ENCODE assay signal across 25 cellular contexts in the genomic region with DNA sequence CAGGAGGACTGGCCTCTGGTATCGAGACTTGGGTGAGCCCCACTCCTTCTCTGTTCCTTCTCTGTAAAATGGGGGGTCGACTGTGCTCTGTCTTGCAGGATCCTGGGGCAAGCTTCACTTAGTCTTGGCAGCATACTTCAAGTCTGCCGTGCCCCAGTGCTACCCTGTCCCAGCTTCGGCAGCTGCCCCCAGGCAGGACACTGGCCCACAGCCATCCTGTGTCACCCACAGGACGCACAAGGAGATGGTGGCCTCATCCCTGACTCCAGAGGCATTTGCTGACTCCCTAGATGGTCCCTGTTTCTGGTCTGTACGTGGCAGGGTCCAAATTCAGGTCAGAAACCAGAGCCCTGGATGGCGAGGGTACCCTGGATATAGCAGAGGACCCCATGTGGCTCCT. TPM values are rescaled to one million over a fixed set of nuclear protein-coding genes. Genes with fewer than 3 reads are reported as not detected.
DNase-seq lines count a peak whose midpoint lies in the region; ATAC-seq and TF ChIP-seq lines count a peak whose summit lies in the region.
"Had no signal": no experiment of that assay in that cellular context is flagged by ENCODE, and none has a peak within 500 bp of the region (broad histone marks: within the 10 kb centered on the region; RNA-seq: fewer than 3 reads in every experiment).

No MANE protein-coding gene starts in this region.

- H3K36me3 ChIP-seq in esophagus muscularis mucosa, result no peaks in the 10 kb centered on the region
- H3K36me3 ChIP-seq in skeletal muscle tissue (ENCODE audit: control insufficient read depth in 3 of 3, insufficient read depth in 3 of 3, low read length in 3 of 3), result no peaks in the 10 kb centered on the region
- no peaks in the 10 kb centered on the region for H3K36me3 ChIP-seq in CD8-positive, alpha-beta T cell (ENCODE audit: insufficient read depth, low read length)
- H3K36me3 ChIP-seq: adrenal gland, upper lobe of right lung had no signal

- no peak for TF ChIP-seq EP300 in esophagus muscularis mucosa (IDR thresholded peaks at IDR 0.05)

- POLR2A ChIA-PET in AG04450 (lab: Yijun Ruan, JAX), result interaction anchor here (0.9 kb wide), 2 partner anchors 11 to 14 kb away, joined by 4 to 6 read pairs; no protein-coding TSS in a partner anchor
- POLR2A ChIA-PET in CD8-positive, alpha-beta T cell (lab: Charles Lee), result no interaction called here

- no peaks in the 10 kb centered on the region for H3K9me3 Mint-ChIP-seq in HFFc6
- H3K9me3 Mint-ChIP-seq in CD8-positive, alpha-beta T cell, result no peaks in the 10 kb centered on the region
- H3K9me3 Mint-ChIP-seq: dendritic cell treated with granulocyte-macrophage colony-stimulating factor and Interleukin-4, amounts not matched to agents 40 ng/mL and 50 ng/mL, for 4 days; stimulated activated naive CD8-positive, alpha-beta T cell treated with anti-CD3 and anti-CD28 coated beads, Interleukin-15, Interleukin-2, amounts not matched to agents 100 ng/mL and 50 ng/mL, for 24 hours had no signal

- H3K9ac ChIP-seq in skeletal muscle tissue (ENCODE audit: low read depth in 1 of 3, low read length in 3 of 3), result no peak overlapping the region

- H3K4me3 ChIP-seq in AG04450 (ENCODE audit: low read depth, low read length) (no peak overlapping the region), esophagus muscularis mucosa (no peak overlapping the region), skeletal muscle tissue (ENCODE audit: low read length in 3 of 3) (no peak overlapping the region)
- no peak overlapping the region for H3K4me3 ChIP-seq in CD8-positive, alpha-beta T cell (ENCODE audit: low read depth, low read length)
- H3K4me3 ChIP-seq: adrenal gland, GM12878, upper lobe of right lung had no signal

- H3K4me3 Mint-ChIP-seq in HFFc6, result no peak overlapping the region
- H3K4me3 Mint-ChIP-seq in CD8-positive, alpha-beta T cell, result no peak overlapping the region
- H3K4me3 Mint-ChIP-seq: dendritic cell treated with granulocyte-macrophage colony-stimulating factor and Interleukin-4, amounts not matched to agents 40 ng/mL and 50 ng/mL, for 4 days; stimulated activated naive CD8-positive, alpha-beta T cell treated with anti-CD3 and anti-CD28 coated beads, Interleukin-15, Interleukin-2, amounts not matched to agents 100 ng/mL and 50 ng/mL, for 24 hours had no signal

- H3K27ac ChIP-seq in AG04450 (ENCODE audit: low read depth, low read length) (peak overlapping the region; percentile 68), esophagus muscularis mucosa (replicated peaks in 1 of 4) (peak overlapping the region in 3 of 4 donors; percentile 17 to 43 (median 33)), skeletal muscle tissue (ENCODE audit: low read depth, low read length) (peak overlapping the region; percentile 72)
- no peak overlapping the region for H3K27ac ChIP-seq in CD8-positive, alpha-beta T cell (ENCODE audit: low read depth, low read length)

- H3K27me3 Mint-ChIP-seq in HFFc6 (ENCODE audit: insufficient read depth), result peaks cover 2% of the 10 kb centered on the region
- H3K27me3 Mint-ChIP-seq in CD8-positive, alpha-beta T cell (ENCODE audit: low read depth), result no peaks in the 10 kb centered on the region
- H3K27me3 Mint-ChIP-seq: stimulated activated naive CD8-positive, alpha-beta T cell treated with anti-CD3 and anti-CD28 coated beads, Interleukin-15, Interleukin-2, amounts not matched to agents 100 ng/mL and 50 ng/mL, for 24 hours had no signal

- 67% methylated on average over 3 of the region's 7 CpGs for WGBS in esophagus muscularis mucosa

- H3K4me1 Mint-ChIP-seq in HFFc6 (ENCODE audit: low read depth), result peaks cover 26% of the 10 kb centered on the region
- H3K4me1 Mint-ChIP-seq in CD8-positive, alpha-beta T cell (ENCODE audit: low read depth), result peaks cover 11% of the 10 kb centered on the region

- no peak for TF ChIP-seq POLR2A in esophagus muscularis mucosa (IDR thresholded peaks at IDR 0.05; ENCODE audit: low read depth)

- CTCF ChIA-PET in AG04450 (lab: Charles Lee), result interaction anchor here (1.4 kb wide), 1 partner anchor 16 kb away, joined by 3 read pairs; no protein-coding TSS in a partner anchor
- CTCF ChIA-PET in CD8-positive, alpha-beta T cell (lab: Charles Lee), result interaction anchor here (3.8 kb wide), 1 partner anchor 30 kb away, joined by 12 read pairs; no protein-coding TSS in a partner anchor

- H3K4me1 ChIP-seq in esophagus muscularis mucosa (peaks cover 12 to 31% (median 29%) of the 10 kb centered on the region in 4 donors), skeletal muscle tissue (ENCODE audit: control insufficient read depth in 3 of 3, insufficient read depth in 3 of 3, low read length in 3 of 3) (peaks cover 8 to 19% (median 18%) of the 10 kb centered on the region in 3 donors)
- H3K4me1 ChIP-seq in CD8-positive, alpha-beta T cell (ENCODE audit: insufficient read depth, low read length), result peaks cover 6% of the 10 kb centered on the region
- H3K4me1 ChIP-seq: adrenal gland, upper lobe of right lung had no signal

- intact Hi-C loops in esophagus muscularis mucosa (cut with DNase I), result no loop called here
- intact Hi-C loops in CD8-positive, alpha-beta T cell (cut with DNase I, micrococcal nuclease), result loop anchor here in 1 of 2 experiments (10.0 kb wide), 1 partner anchor 187 kb away; no protein-coding TSS in a partner anchor

- peak overlapping the region; percentile 87 for H3K27ac Mint-ChIP-seq in HFFc6
- H3K27ac Mint-ChIP-seq in CD8-positive, alpha-beta T cell, result no peak overlapping the region
- H3K27ac Mint-ChIP-seq: dendritic cell treated with granulocyte-macrophage colony-stimulating factor and Interleukin-4, amounts not matched to agents 40 ng/mL and 50 ng/mL, for 4 days; stimulated activated naive CD8-positive, alpha-beta T cell treated with anti-CD3 and anti-CD28 coated beads, Interleukin-15, Interleukin-2, amounts not matched to agents 100 ng/mL and 50 ng/mL, for 24 hours had no signal

- H3K27me3 ChIP-seq in AG04450 (ENCODE audit: control insufficient read depth, insufficient read depth, low read length), result no peaks in the 10 kb centered on the region
- H3K27me3 ChIP-seq in esophagus muscularis mucosa, result peaks cover 0 to 5% (median 0%) of the 10 kb centered on the region in 4 donors
- peaks cover 0 to 6% (median 0%) of the 10 kb centered on the region in 3 donors for H3K27me3 ChIP-seq in skeletal muscle tissue (ENCODE audit: control insufficient read depth in 3 of 3, insufficient read depth in 3 of 3, low read length in 3 of 3)
- no peaks in the 10 kb centered on the region for H3K27me3 ChIP-seq in CD8-positive, alpha-beta T cell (ENCODE audit: insufficient read depth, low read length)
- H3K27me3 ChIP-seq: adrenal gland, upper lobe of right lung had no signal

- DNase-seq in AG04450 (ENCODE audit: low read depth, low spot score), result no peak
- DNase-seq in HFFc6, result no peak
- no peak for DNase-seq in esophagus muscularis mucosa (ENCODE audit: extremely low spot score)
- DNase-seq in CD8-positive, alpha-beta T cell, result no peak
- DNase-seq: activated naive CD4-positive, alpha-beta T cell; activated T-cell treated with anti-CD3 and anti-CD28 coated beads, Interleukin-2, amount 50 U/mL, for 1 hour; adrenal gland; DMS53; hypothalamus; Karpas-422; NCI-H2029; NCI-H345; NCI-H774; SIG-M5; upper lobe of right lung had no signal

- TF ChIP-seq CTCF in AG04450 (IDR thresholded peaks at IDR 0.05; ENCODE audit: low read depth, low read length) (no peak), HFFc6 (IDR thresholded peaks at IDR 0.05) (no peak), esophagus muscularis mucosa (IDR thresholded peaks at IDR 0.05) (no peak)
- no peak for TF ChIP-seq CTCF in CD8-positive, alpha-beta T cell (IDR thresholded peaks at IDR 0.05)

- ATAC-seq in HG03039 (IDR thresholded peaks at IDR 0.05; ENCODE audit: unreplicated experiment) (no peak), GM21447 (IDR thresholded peaks at IDR 0.05; ENCODE audit: unreplicated experiment) (no peak)
- no peak for ATAC-seq in CD8-positive, alpha-beta T cell
- ATAC-seq: GM12878, upper lobe of right lung had no signal

- no peaks in the 10 kb centered on the region for H3K9me3 ChIP-seq in AG04450 (ENCODE audit: control insufficient read depth, insufficient read depth, low read length)
- H3K9me3 ChIP-seq in esophagus muscularis mucosa, result no peaks in the 10 kb centered on the region
- H3K9me3 ChIP-seq in skeletal muscle tissue (ENCODE audit: control insufficient read depth in 3 of 3, low read length in 3 of 3), result no peaks in the 10 kb centered on the region
- H3K9me3 ChIP-seq in CD8-positive, alpha-beta T cell (ENCODE audit: low read length), result no peaks in the 10 kb centered on the region
- H3K9me3 ChIP-seq: adrenal gland, upper lobe of right lung had no signal

- no peaks in the 10 kb centered on the region for H3K36me3 Mint-ChIP-seq in HFFc6 (ENCODE audit: low read depth)
- H3K36me3 Mint-ChIP-seq in CD8-positive, alpha-beta T cell, result no peaks in the 10 kb centered on the region

RNA-seq across cellular contexts. Expression of gene HAUS7, which starts 7.1 kb away (rescaled TPM):
- 13.2 and 16.5 TPM in 2 replicates for polyA plus RNA-seq in AG04450 (2011; rRNA removed)
- polyA minus RNA-seq in AG04450 (2011; rRNA and poly(A)+ RNA removed), result 16.2 and 23.0 TPM in 2 replicates
- 10 to 100 TPM; 20.3 to 32.0 (median 28.2) TPM for total RNA-seq in HFFc6 (2021; fragmentation: NEBNext Ultra II Directional; extraction: Animal tissue kit (Norgen Biotek cat#: 25700))
- total RNA-seq in esophagus muscularis mucosa, result 10 to 100 TPM; 23.4 to 25.8 (median 24.2) TPM
- 11.0 TPM for total RNA-seq in skeletal muscle tissue
- total RNA-seq in CD8-positive, alpha-beta T cell, result 10 to 100 TPM; 20.5 to 20.6 TPM

RNA-seq across cellular contexts. Expression of gene BGN, which starts 17.3 kb away (rescaled TPM):
- 97.2 and 143 TPM in 2 replicates for polyA plus RNA-seq in AG04450 (2011; rRNA removed)
- polyA minus RNA-seq in AG04450 (2011; rRNA and poly(A)+ RNA removed), result 66.2 and 82.8 TPM in 2 replicates
- 100 to 1,000 TPM; 324 to 382 (median 367) TPM for total RNA-seq in HFFc6 (2021; fragmentation: NEBNext Ultra II Directional; extraction: Animal tissue kit (Norgen Biotek cat#: 25700))
- 10 to 100 TPM; 16.6 to 77.8 (median 21.5) TPM for total RNA-seq in esophagus muscularis mucosa
- total RNA-seq in skeletal muscle tissue, result 24.5 TPM
- not detected for total RNA-seq in CD8-positive, alpha-beta T cell
- total RNA-seq: T-helper 1 cell treated with Interleukin-12 subunit alpha and Interleukin-12 subunit beta and Interleukin-4 antibody, amounts not matched to agents 30 ng/mL and 1 ng/mL, for 36 hours had no signal

RNA-seq across cellular contexts. Expression of gene TREX2, which starts 31.6 kb away (rescaled TPM):
- polyA plus RNA-seq in AG04450 (2011; rRNA removed), result not detected in 2 replicates
- polyA minus RNA-seq in AG04450 (2011; rRNA and poly(A)+ RNA removed), result not detected in 2 replicates
- total RNA-seq in HFFc6 (2021; fragmentation: NEBNext Ultra II Directional; extraction: Animal tissue kit (Norgen Biotek cat#: 25700)), result under 1 TPM; 0.33 to 0.99 (median 0.69) TPM
- total RNA-seq in esophagus muscularis mucosa (1 to 10 TPM in 2 of 4 donors, under 1 TPM in 1, not detected in 1; 0.78 to 2.3 (median 1.2) TPM), skeletal muscle tissue (3.7 TPM)
- total RNA-seq in CD8-positive, alpha-beta T cell, result 1 to 10 TPM; 1.4 to 1.7 TPM

RNA-seq across cellular contexts. Expression of gene ATP2B3, which starts 40.0 kb away (rescaled TPM):
- 0.01 TPM in 1 of 2 replicates, not detected in the other for polyA plus RNA-seq in AG04450 (2011; rRNA removed)
- not detected in 2 replicates for polyA minus RNA-seq in AG04450 (2011; rRNA and poly(A)+ RNA removed)
- not detected for total RNA-seq in HFFc6 (2021; fragmentation: NEBNext Ultra II Directional; extraction: Animal tissue kit (Norgen Biotek cat#: 25700))
- under 1 TPM; under 0.01 to 0.33 (median 0.21) TPM for total RNA-seq in esophagus muscularis mucosa
- 0.52 TPM for total RNA-seq in skeletal muscle tissue
- total RNA-seq in CD8-positive, alpha-beta T cell, result not detected
- total RNA-seq: bronchial epithelial cell, fibroblast of villous mesenchyme, GM12878, lung microvascular endothelial cell, upper lobe of right lung had no signal

Comparison
In these comparisons a context has a peak if more than half of its experiments do, and no peak if none do; other contexts are left out.
1. RNA of gene BGN, which starts 17.3 kb away (total RNA-seq): 324 to 382 TPM in HFFc6, 24.5 TPM in skeletal muscle tissue (single experiment) and 16.6 to 77.8 TPM in esophagus muscularis mucosa; not detected in CD8-positive, alpha-beta T cell; every median in the first group is over 10 times any median in the second.